In the genomic region with DNA sequence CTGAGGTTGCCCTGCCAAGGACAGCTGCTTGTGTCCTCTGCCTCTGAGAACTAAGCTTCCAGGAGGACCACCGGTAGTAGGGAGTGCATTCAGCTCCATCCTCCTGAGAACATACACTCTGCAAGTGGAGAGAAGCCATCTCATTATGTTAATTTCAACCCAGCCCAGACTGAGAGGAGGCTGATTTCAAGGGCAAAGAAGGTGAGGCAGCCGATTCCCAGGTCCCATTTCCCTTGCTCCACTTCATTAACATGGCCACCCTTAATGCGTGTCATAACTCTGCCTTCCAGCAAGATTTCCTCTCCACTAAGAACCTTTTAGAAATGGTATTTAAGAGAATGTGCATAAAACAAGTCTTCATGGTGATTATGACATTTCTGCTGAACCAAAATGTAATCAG, we compare ENCODE assay signal across 22 cellular contexts.
A peak's percentile ranks its signal among the peaks of the same experiment; 100 is the strongest.
DNase-seq lines count a peak whose midpoint lies in the region; ATAC-seq, FAIRE-seq and TF ChIP-seq lines count a peak whose summit lies in the region.
"Had no signal": no experiment of that assay in that cellular context is flagged by ENCODE, and none has a peak within 500 bp of the region (broad histone marks: within the 10 kb centered on the region; RNA-seq: fewer than 3 reads in every experiment).

No MANE protein-coding gene starts in this region.

- H3K9me3 ChIP-seq in keratinocyte (ENCODE audit: control insufficient read depth, low read depth, low read length) (no peaks in the 10 kb centered on the region), thoracic aorta (no peaks in the 10 kb centered on the region), upper lobe of right lung (no peaks in the 10 kb centered on the region)
- H3K9me3 ChIP-seq: MG63, neutrophil, right lobe of liver had no signal

- CTCF ChIA-PET in RWPE1 (lab: Yijun Ruan, JAX): no interaction called here

- H3K4me3 ChIP-seq in keratinocyte (ENCODE audit: control insufficient read depth in 2 of 3, extremely low read depth in 1 of 3, insufficient read depth in 2 of 3, low read depth in 1 of 3, low read length in 3 of 3) (no peak overlapping the region), thoracic aorta (no peak overlapping the region), upper lobe of right lung (no peak overlapping the region)
- H3K4me3 ChIP-seq: BLaER1 treated with 17β-estradiol and CSF1 and Interleukin-3, amounts not matched to agents 10 nM and 100 nM; MG63; right lobe of liver had no signal

- dilution Hi-C loops in keratinocyte (cut with MboI; ENCODE audit: extremely low pct_ligation_motif_present, low sequenced_read_pairs): no loop called here

- peak overlapping the region; percentile 39 for H3K4me2 ChIP-seq in keratinocyte (ENCODE audit: control insufficient read depth, extremely low read depth, insufficient read depth, low read depth, low read length)

- H3K36me3 ChIP-seq in keratinocyte (ENCODE audit: control insufficient read depth in 2 of 2, extremely low read depth in 1 of 2, insufficient read depth in 2 of 2, low read length in 2 of 2): peaks cover 0 to 3% of the 10 kb centered on the region in 2 experiments
- H3K36me3 ChIP-seq in thoracic aorta: no peaks in the 10 kb centered on the region
- H3K36me3 ChIP-seq in upper lobe of right lung: no peaks in the 10 kb centered on the region
- H3K36me3 ChIP-seq: BLaER1 treated with 17β-estradiol and CSF1 and Interleukin-3, amounts not matched to agents 10 nM and 100 nM; MG63; neutrophil; right lobe of liver had no signal

- POLR2A ChIA-PET in RWPE1 (lab: Yijun Ruan, JAX; ENCODE audit: low non-redundant PET): no interaction called here

- H2AFZ ChIP-seq in keratinocyte (ENCODE audit: control insufficient read depth, low read length): peak overlapping the region; percentile 12

- H3K27me3 ChIP-seq in keratinocyte (ENCODE audit: control insufficient read depth, extremely low read depth, insufficient read depth, low read length): no peaks in the 10 kb centered on the region
- H3K27me3 ChIP-seq in thoracic aorta (replicated peaks; ENCODE audit: insufficient read depth): no peaks in the 10 kb centered on the region
- no peaks in the 10 kb centered on the region for H3K27me3 ChIP-seq in upper lobe of right lung
- H3K27me3 ChIP-seq: MG63, neutrophil, right lobe of liver had no signal

- no peaks in the 10 kb centered on the region for H4K20me1 ChIP-seq in keratinocyte (ENCODE audit: control insufficient read depth, extremely low read depth, insufficient read depth, low read length)
- H4K20me1 ChIP-seq: BLaER1 treated with 17β-estradiol and CSF1 and Interleukin-3, amounts not matched to agents 10 nM and 100 nM had no signal

- H3K4me1 ChIP-seq in keratinocyte (ENCODE audit: control insufficient read depth, extremely low read depth, insufficient read depth, low read length) (peaks cover 30% of the 10 kb centered on the region), thoracic aorta (ENCODE audit: control insufficient read depth in 1 of 2, low read depth in 2 of 2) (peaks cover 28 to 48% of the 10 kb centered on the region in 2 donors), upper lobe of right lung (peaks cover 9% of the 10 kb centered on the region)
- H3K4me1 ChIP-seq: right lobe of liver had no signal

- intact Hi-C loops in upper lobe of right lung (cut with DNase I): no loop called here

- TF ChIP-seq CTCF in RWPE1 (conservative IDR thresholded peaks at IDR 0.05; ENCODE audit: low read depth) (no peak), keratinocyte (optimal IDR thresholded peaks at IDR 0.05 in 1 of 3, IDR thresholded peaks at IDR 0.05 in 1 of 3, conservative IDR thresholded peaks at IDR 0.05 in 1 of 3; ENCODE audit: extremely low read depth in 1 of 3, insufficient read depth in 2 of 3, low read length in 3 of 3) (no peak), thoracic aorta (IDR thresholded peaks at IDR 0.05) (no peak), upper lobe of right lung (IDR thresholded peaks at IDR 0.05) (no peak)

- no peak for ATAC-seq in thoracic aorta (ENCODE audit: insufficient number of reproducible peaks, low FRiP score, low read depth)
- ATAC-seq in upper lobe of right lung: no peak
- ATAC-seq in HG02759 (IDR thresholded peaks at IDR 0.05; ENCODE audit: unreplicated experiment): no peak
- ATAC-seq in GM18505 (IDR thresholded peaks at IDR 0.05; ENCODE audit: unreplicated experiment): no peak

- H3K9ac ChIP-seq in keratinocyte (ENCODE audit: control insufficient read depth, extremely low read depth, insufficient read depth, low read length): peak overlapping the region; percentile 56
- H3K9ac ChIP-seq: BLaER1 treated with 17β-estradiol and CSF1 and Interleukin-3, amounts not matched to agents 10 nM and 100 nM had no signal

- H3K27ac ChIP-seq in RWPE1 (peak overlapping the region; percentile 76), cingulate gyrus (ENCODE audit: low read depth, low read length) (peak overlapping the region; percentile 41), keratinocyte (ENCODE audit: control insufficient read depth, insufficient read depth, low read length) (peak overlapping the region; percentile 83), thoracic aorta (peak overlapping the region; percentile 85 to 86), upper lobe of right lung (no peak overlapping the region)
- H3K27ac ChIP-seq: BLaER1 treated with 17β-estradiol and CSF1 and Interleukin-3, amounts not matched to agents 10 nM and 100 nM; neutrophil had no signal

- no peak for TF ChIP-seq POLR2A in GM18505 (IDR thresholded peaks at IDR 0.05; ENCODE audit: borderline replicate concordance, extremely low read depth, insufficient read depth, insufficient read length)

- peaks cover 2% of the 10 kb centered on the region for H3K9me1 ChIP-seq in keratinocyte (ENCODE audit: control insufficient read depth, extremely low read depth, insufficient read depth, low read length)

- FAIRE-seq in keratinocyte (lab: Jason Lieb, UNC): no peak
- FAIRE-seq: endometrium, GM18507 had no signal

- H3K79me2 ChIP-seq in keratinocyte (ENCODE audit: control insufficient read depth, insufficient read depth, low read length): peaks cover 62% of the 10 kb centered on the region

- DNase-seq in RWPE1 (ENCODE audit: low spot score): no peak
- no peak for DNase-seq in keratinocyte (ENCODE audit: low read depth, low spot score)
- no peak for DNase-seq in thoracic aorta (ENCODE audit: low spot score)
- no peak for DNase-seq in upper lobe of right lung
- no peak for DNase-seq in NCI-H1417 treated with DMSO at 0.1 percent for 48 hours (lab: John Stamatoyannopoulos, UW)
- DNase-seq: activated naive CD4-positive, alpha-beta T cell treated with anti-CD3 and anti-CD28 coated beads for 36 hours; activated T-cell treated with anti-CD3 and anti-CD28 coated beads for 4 hours; central memory CD4-positive, alpha-beta T cell; DMS153; NCI-H1694 treated with DMSO at 0.1 percent for 48 hours; NCI-H446; right lobe of liver; stimulated activated CD4-positive, alpha-beta T cell treated with anti-CD3 and anti-CD28 coated beads, Interleukin-2, amount 100 ng/mL, for 48 hours; T1000 had no signal
